In the genomic region with DNA sequence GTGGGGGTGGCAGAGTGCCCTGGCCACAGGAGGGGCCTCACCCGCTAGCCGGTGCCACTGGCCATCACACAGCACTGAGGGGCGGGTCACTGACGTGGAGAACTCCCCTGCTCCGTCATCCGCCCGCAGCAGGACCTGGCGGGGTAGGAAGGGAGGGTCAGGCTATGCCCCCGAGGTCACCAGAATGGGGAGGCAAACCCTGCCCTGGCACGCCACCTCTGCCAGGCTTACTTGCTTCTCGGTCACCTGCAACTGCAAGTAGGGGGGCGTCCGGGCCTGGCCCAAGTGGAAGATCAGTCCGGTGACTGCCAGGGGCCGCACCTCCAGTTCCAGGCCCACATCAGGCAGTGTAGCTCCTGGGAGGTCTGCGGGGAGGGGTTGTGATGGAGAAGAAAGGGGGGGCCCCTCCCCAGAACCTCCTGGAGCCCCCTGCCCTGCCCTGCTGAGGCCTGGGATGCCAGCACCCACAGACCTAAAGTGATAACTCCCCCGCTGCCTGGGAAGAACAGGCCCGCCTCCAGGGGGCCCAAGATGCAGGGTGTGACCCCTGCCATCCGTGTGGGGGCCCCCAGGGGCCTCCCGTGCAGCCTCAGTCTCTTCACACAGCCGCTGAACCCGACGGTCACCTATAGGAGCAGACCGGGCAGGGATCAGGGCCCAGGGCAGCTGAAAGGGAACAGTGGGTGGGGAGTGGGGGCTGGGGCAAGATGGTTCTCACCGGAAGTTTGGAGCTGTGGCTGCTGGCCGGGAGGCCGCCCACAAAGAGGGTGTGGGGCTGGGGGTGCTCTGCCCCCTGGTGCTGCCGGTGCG, we compare ENCODE assay signal across 1 cellular context.
TF ChIP-seq lines count a peak whose summit lies in the region.

No MANE protein-coding gene starts in this region.

TF ChIP-seq in IMR-90, 13 proteins besides CTCF, POLR2A, EP300 and RAD21 (continued from another document):
- TF ChIP-seq USF2 (IDR thresholded peaks at IDR 0.05; ENCODE audit: low read depth, low read length) (no peak), MAFK (IDR thresholded peaks at IDR 0.05; ENCODE audit: low read depth, low read length) (no peak), MAZ (IDR thresholded peaks at IDR 0.05; ENCODE audit: borderline replicate concordance, low read depth, low read length) (no peak), BHLHE40 (IDR thresholded peaks at IDR 0.05; ENCODE audit: low read depth, low read length) (no peak), MXI1 (IDR thresholded peaks at IDR 0.05; ENCODE audit: borderline replicate concordance, low read depth, low read length) (no peak), CEBPB (IDR thresholded peaks at IDR 0.05; ENCODE audit: low read depth, low read length) (no peak), CHD1 (IDR thresholded peaks at IDR 0.05; ENCODE audit: low read depth, low read length) (no peak), RFX5 (IDR thresholded peaks at IDR 0.05; ENCODE audit: low read depth, low read length) (no peak), RCOR1 (IDR thresholded peaks at IDR 0.05; ENCODE audit: insufficient replicate concordance, low read length) (no peak)
- TF ChIP-seq, protein P1, sequence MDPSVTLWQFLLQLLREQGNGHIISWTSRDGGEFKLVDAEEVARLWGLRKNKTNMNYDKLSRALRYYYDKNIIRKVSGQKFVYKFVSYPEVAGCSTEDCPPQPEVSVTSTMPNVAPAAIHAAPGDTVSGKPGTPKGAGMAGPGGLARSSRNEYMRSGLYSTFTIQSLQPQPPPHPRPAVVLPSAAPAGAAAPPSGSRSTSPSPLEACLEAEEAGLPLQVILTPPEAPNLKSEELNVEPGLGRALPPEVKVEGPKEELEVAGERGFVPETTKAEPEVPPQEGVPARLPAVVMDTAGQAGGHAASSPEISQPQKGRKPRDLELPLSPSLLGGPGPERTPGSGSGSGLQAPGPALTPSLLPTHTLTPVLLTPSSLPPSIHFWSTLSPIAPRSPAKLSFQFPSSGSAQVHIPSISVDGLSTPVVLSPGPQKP (IDR thresholded peaks at IDR 0.05; ENCODE audit: borderline replicate concordance, low read depth, low read length), result no peak
